13 cellular contexts compared by ENCODE assay signal in genomic region chr12:27966870-27967269, GRCh38. TPM values are rescaled to one million over a fixed set of nuclear protein-coding genes. Genes with fewer than 3 reads are reported as not detected.
DNase-seq lines count a peak whose midpoint lies in the region; ATAC-seq and TF ChIP-seq lines count a peak whose summit lies in the region.
"Had no signal": no experiment of that assay in that cellular context is flagged by ENCODE, and none has a peak within 500 bp of the region (broad histone marks: within the 10 kb centered on the region; RNA-seq: fewer than 3 reads in every experiment).

No MANE protein-coding gene starts in this region.

- 60% methylated on average over 2 of the region's 2 CpGs for WGBS in prostate gland
- WGBS in adrenal gland, 4 donors = 42 to 50% (median 44%) methylated on average over 2 of the region's 2 CpGs

- peak; percentile 37 for ATAC-seq in HG03442 (IDR thresholded peaks at IDR 0.05; ENCODE audit: unreplicated experiment)
- no peak for ATAC-seq in CD8-positive, alpha-beta T cell

- H3K9me3 ChIP-seq in prostate gland (no peaks in the 10 kb centered on the region), adrenal gland (replicated peaks in 1 of 3) (no peaks in the 10 kb centered on the region)
- H3K9me3 ChIP-seq in CD8-positive, alpha-beta T cell (ENCODE audit: low read length) = no peaks in the 10 kb centered on the region
- H3K9me3 ChIP-seq: testis had no signal

- DNase-seq in AG10803 (ENCODE audit: low read depth) (peak; percentile 94), amniotic epithelial cell (ENCODE audit: low read depth) (peak; percentile 94), kidney glomerular epithelial cell (lab: John Stamatoyannopoulos, UW) (peak; percentile 95), prostate gland (ENCODE audit: low spot score) (no peak), adrenal gland (no peak), NCI-H1105 treated with DMSO at 0.1 percent for 48 hours (lab: John Stamatoyannopoulos, UW) (no peak)
- no peak for DNase-seq in CD8-positive, alpha-beta T cell
- DNase-seq: GOT3, kidney, NCI-H1092, testis had no signal

- H3K4me3 ChIP-seq in AG10803 (ENCODE audit: low read length) = no peak overlapping the region
- no peak overlapping the region for H3K4me3 ChIP-seq in prostate gland
- H3K4me3 ChIP-seq in adrenal gland = no peak overlapping the region
- no peak overlapping the region for H3K4me3 ChIP-seq in CD8-positive, alpha-beta T cell (ENCODE audit: low read depth, low read length)
- H3K4me3 ChIP-seq: testis had no signal

- H3K4me1 Mint-ChIP-seq in CD8-positive, alpha-beta T cell (ENCODE audit: low read depth) = peaks cover 25% of the 10 kb centered on the region

- H3K27ac ChIP-seq in prostate gland (no peak overlapping the region), adrenal gland (no peak overlapping the region)
- H3K27ac ChIP-seq in CD8-positive, alpha-beta T cell (ENCODE audit: low read depth, low read length) = no peak overlapping the region
- H3K27ac ChIP-seq: testis had no signal

- TF ChIP-seq POLR2A in prostate gland (IDR thresholded peaks at IDR 0.05) (no peak), adrenal gland (IDR thresholded peaks at IDR 0.05) (no peak)

- H3K36me3 Mint-ChIP-seq in CD8-positive, alpha-beta T cell = no peaks in the 10 kb centered on the region

- intact Hi-C loops in prostate gland (cut with DNase I) (no loop called here), adrenal gland (cut with DNase I) (no loop called here)
- intact Hi-C loops in CD8-positive, alpha-beta T cell (cut with DNase I, micrococcal nuclease) = no loop called here

- CTCF ChIA-PET in CD8-positive, alpha-beta T cell (lab: Charles Lee) = interaction anchor here (1.1 kb wide), 1 partner anchor 26 kb away, joined by 4 read pairs; no protein-coding TSS in a partner anchor

- H3K27ac Mint-ChIP-seq in CD8-positive, alpha-beta T cell = no peak overlapping the region

- H3K36me3 ChIP-seq in prostate gland (no peaks in the 10 kb centered on the region), adrenal gland (replicated peaks in 1 of 2) (no peaks in the 10 kb centered on the region)
- no peaks in the 10 kb centered on the region for H3K36me3 ChIP-seq in CD8-positive, alpha-beta T cell (ENCODE audit: insufficient read depth, low read length)

- H3K27me3 ChIP-seq in prostate gland (replicated peaks; ENCODE audit: insufficient read depth) (no peaks in the 10 kb centered on the region), adrenal gland (peaks cover 62% of the 10 kb centered on the region)
- peaks cover 33% of the 10 kb centered on the region for H3K27me3 ChIP-seq in CD8-positive, alpha-beta T cell (ENCODE audit: insufficient read depth, low read length)
- H3K27me3 ChIP-seq: testis had no signal

- H3K4me1 ChIP-seq in prostate gland (replicated peaks) (no peaks in the 10 kb centered on the region), adrenal gland (replicated peaks in 1 of 2) (peaks cover 7 to 24% of the 10 kb centered on the region in 2 donors)
- peaks cover 17% of the 10 kb centered on the region for H3K4me1 ChIP-seq in CD8-positive, alpha-beta T cell (ENCODE audit: insufficient read depth, low read length)

- TF ChIP-seq CTCF in AG10803 (conservative IDR thresholded peaks at IDR 0.05; ENCODE audit: low read length) = no peak
- no peak for TF ChIP-seq CTCF in prostate gland (IDR thresholded peaks at IDR 0.05)
- no peak for TF ChIP-seq CTCF in adrenal gland (IDR thresholded peaks at IDR 0.05)
- no peak for TF ChIP-seq CTCF in CD8-positive, alpha-beta T cell (IDR thresholded peaks at IDR 0.05)

- H3K27me3 Mint-ChIP-seq in CD8-positive, alpha-beta T cell (ENCODE audit: low read depth) = peaks cover 66% of the 10 kb centered on the region

- no peak overlapping the region for H3K4me3 Mint-ChIP-seq in CD8-positive, alpha-beta T cell

- POLR2A ChIA-PET in CD8-positive, alpha-beta T cell (lab: Charles Lee) = no interaction called here

- no peaks in the 10 kb centered on the region for H3K9me3 Mint-ChIP-seq in CD8-positive, alpha-beta T cell

RNA-seq across cellular contexts. Expression of gene PTHLH, which starts 5.7 kb away (rescaled TPM):
- total RNA-seq in prostate gland = under 1 TPM; 0.51 to 0.64 TPM
- under 1 TPM in 4 of 8 donors, not detected in 4; 0.18 to 0.55 (median 0.36) TPM for total RNA-seq in adrenal gland
- under 1 TPM in 1 of 3 donors, not detected in 2; 0.30 TPM for polyA plus RNA-seq in adrenal gland
- total RNA-seq in CD8-positive, alpha-beta T cell = not detected
- total RNA-seq: T-helper 2 cell treated with Interferon-gamma antibody and Interleukin-4, amounts not matched to agents 100 ng/mL and 5 ng/mL, for 36 hours had no signal

Comparison
In these comparisons a context has a peak if more than half of its experiments do, and no peak if none do; other contexts are left out.
1. DNase-seq: peak in AG10803 (single experiment), amniotic epithelial cell (single experiment) and kidney glomerular epithelial cell (single experiment); none in prostate gland (single experiment), adrenal gland (0 of 7), NCI-H1105 treated with DMSO at 0.1 percent for 48 hours (single experiment) and CD8-positive, alpha-beta T cell (0 of 7).